Comparison of ENCODE assay signal across 8 cellular contexts in the genomic region with DNA sequence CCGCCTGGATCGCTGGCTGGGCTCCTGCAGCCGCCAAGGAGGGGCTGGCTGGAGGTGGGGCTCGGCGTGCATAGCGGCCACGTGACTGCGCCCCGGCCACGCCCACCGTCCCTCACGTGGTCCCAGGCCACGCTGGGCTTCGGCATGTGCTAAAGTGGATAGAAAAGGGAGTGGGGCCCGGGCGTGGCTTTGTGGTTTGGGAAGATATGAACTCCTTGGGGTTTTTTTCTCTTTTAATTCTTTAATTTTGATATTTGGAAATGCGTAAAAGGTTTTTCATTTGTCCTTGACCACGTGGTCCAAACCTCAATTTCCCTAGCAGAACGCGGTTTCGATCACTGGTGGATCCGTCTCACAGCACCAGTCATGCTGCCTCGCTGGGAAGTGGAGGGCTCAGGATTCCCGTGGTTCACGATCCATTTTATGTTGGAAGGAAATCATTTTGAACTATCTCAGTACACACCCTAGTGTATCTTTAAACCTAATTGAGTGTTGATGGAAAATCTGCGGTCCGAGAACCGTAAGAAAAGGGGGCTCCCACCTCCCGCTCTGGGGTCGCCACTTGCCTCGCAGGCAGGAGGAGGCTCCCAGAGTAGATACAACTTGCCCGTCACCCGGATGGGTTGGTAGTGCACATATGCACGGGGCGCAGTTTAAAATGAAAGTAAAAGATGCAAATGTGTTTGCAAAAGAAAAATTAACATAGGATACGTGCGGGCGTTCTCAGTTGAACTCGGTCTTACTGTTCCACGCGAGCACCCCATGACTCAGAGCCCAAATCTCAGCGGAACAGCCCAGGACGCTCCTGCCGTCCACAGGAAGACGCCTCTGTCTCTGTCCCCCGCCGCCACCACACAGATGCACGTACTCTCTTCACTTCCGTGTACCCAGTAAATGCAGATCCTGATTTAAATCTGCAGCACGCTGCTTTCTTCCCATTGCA.
DNase-seq lines count a peak whose midpoint lies in the region; ATAC-seq, FAIRE-seq and TF ChIP-seq lines count a peak whose summit lies in the region.

No MANE protein-coding gene starts in this region.

- H3K9me3 Mint-ChIP-seq in memory B cell = peaks cover 1% of the 10 kb centered on the region

- peak overlapping the region in 45 of 59 donors; percentile 2 to 76 (median 47) for H3K27ac ChIP-seq in dorsolateral prefrontal cortex
- no peak overlapping the region for H3K27ac ChIP-seq in PC-9

- ATAC-seq in HG02943 (IDR thresholded peaks at IDR 0.05; ENCODE audit: low read depth, unreplicated experiment) (peak; percentile 89), memory B cell (ENCODE audit: low read depth) (peak; percentile 80)

- H3K9me2 ChIP-seq in PC-9 (ENCODE audit: insufficient read depth) = no peaks in the 10 kb centered on the region

- peak overlapping the region; percentile 90 for H3K27ac Mint-ChIP-seq in memory B cell

- peaks cover 6% of the 10 kb centered on the region; the same call in 1 of the 2 replicates for H3F3A ChIP-seq in PC-9 (ENCODE audit: insufficient read depth, low read depth)

- peak; percentile 48 for DNase-seq in GM18507 (ENCODE audit: extremely low spot score, insufficient read length, low read depth)
- DNase-seq in NCI-H2227 treated with DMSO at 0.1 percent for 48 hours (lab: John Stamatoyannopoulos, UW) = peak; percentile 74
- DNase-seq in activated CD4-positive, alpha-beta T cell treated with anti-CD3 and anti-CD28 coated beads, Interleukin-2, amount 50 U/mL, for 4 hours = peak; percentile 62 to 71
- DNase-seq in dorsolateral prefrontal cortex = peak in 9 of 10 donors; percentile 26 to 80 (median 75)
- peak; percentile 41 to 51 for DNase-seq in memory B cell (ENCODE audit: low spot score in 2 of 2)
- DNase-seq in stimulated activated CD8-positive, alpha-beta memory T cell treated with anti-CD3 and anti-CD28 coated beads, Interleukin-15, amount 100 ng/mL, for 48 hours (ENCODE audit: low read depth in 2 of 2) = peak; percentile 61 to 63
- DNase-seq in PC-9 = no peak

- intact Hi-C loops in dorsolateral prefrontal cortex (cut with DNase I) (no loop called here), PC-9 (cut with micrococcal nuclease; ENCODE audit: unreplicated experiment) (no loop called here)

- peaks cover 99% of the 10 kb centered on the region for H3K79me2 ChIP-seq in PC-9 (ENCODE audit: low read depth)

- peaks cover 2% of the 10 kb centered on the region for H3K36me3 Mint-ChIP-seq in memory B cell

- H3K27me3 ChIP-seq in dorsolateral prefrontal cortex = no peaks in the 10 kb centered on the region
- no peaks in the 10 kb centered on the region for H3K27me3 ChIP-seq in PC-9 (ENCODE audit: insufficient read depth, low read depth)

- BruUV-seq in PC-9 (replicated peaks; lab: Mats Ljungman, UMichigan) = no TSS peak

- CTCF ChIA-PET in PC-9 (lab: Charles Lee) = no interaction called here

- H3K36me3 ChIP-seq in PC-9 (ENCODE audit: low read depth) = no peaks in the 10 kb centered on the region

- peak; percentile 87 for FAIRE-seq in GM18507 (lab: Jason Lieb, UNC)

- H3K27me3 Mint-ChIP-seq in memory B cell = no peaks in the 10 kb centered on the region

- peak overlapping the region; percentile 87 for H3K4me3 Mint-ChIP-seq in memory B cell

- H4K20me1 ChIP-seq in PC-9 (ENCODE audit: insufficient read depth) = no peaks in the 10 kb centered on the region

- H2AFZ ChIP-seq in PC-9 = no peak overlapping the region

- no peak overlapping the region for H3K4me2 ChIP-seq in PC-9

- H3K9me3 ChIP-seq in PC-9 (ENCODE audit: insufficient read depth, low read depth) = no peaks in the 10 kb centered on the region

- H3K4me1 ChIP-seq in PC-9 (replicated peaks; ENCODE audit: insufficient read depth) = peaks cover 33% of the 10 kb centered on the region

- H3K4me3 ChIP-seq in dorsolateral prefrontal cortex (peak overlapping the region; percentile 27 to 74 (median 58)), PC-9 (no peak overlapping the region)

- POLR2A ChIA-PET in PC-9 (lab: Charles Lee; ENCODE audit: unreplicated experiment) = no interaction called here

- H3K4me1 Mint-ChIP-seq in memory B cell = peaks cover 7% of the 10 kb centered on the region

- TF ChIP-seq CTCF in dorsolateral prefrontal cortex (IDR thresholded peaks at IDR 0.05 in 54 of 56, conservative IDR thresholded peaks at IDR 0.05 in 2 of 56; ENCODE audit: low read depth in 1 of 56, partially characterized antibody in 56 of 56) (no peak), PC-9 (conservative IDR thresholded peaks at IDR 0.05) (no peak)

Comparison
In these comparisons a context has a peak if more than half of its experiments do, and no peak if none do; other contexts are left out.
1. DNase-seq: peak in GM18507 (single experiment), NCI-H2227 treated with DMSO at 0.1 percent for 48 hours (single experiment), activated CD4-positive, alpha-beta T cell treated with anti-CD3 and anti-CD28 coated beads, Interleukin-2, amount 50 U/mL, for 4 hours (2 of 2), dorsolateral prefrontal cortex (9 of 10), memory B cell (2 of 2) and stimulated activated CD8-positive, alpha-beta memory T cell treated with anti-CD3 and anti-CD28 coated beads, Interleukin-15, amount 100 ng/mL, for 48 hours (2 of 2); none in PC-9 (0 of 2).